ENCODE assay signal across 33 cellular contexts in the genomic region with DNA sequence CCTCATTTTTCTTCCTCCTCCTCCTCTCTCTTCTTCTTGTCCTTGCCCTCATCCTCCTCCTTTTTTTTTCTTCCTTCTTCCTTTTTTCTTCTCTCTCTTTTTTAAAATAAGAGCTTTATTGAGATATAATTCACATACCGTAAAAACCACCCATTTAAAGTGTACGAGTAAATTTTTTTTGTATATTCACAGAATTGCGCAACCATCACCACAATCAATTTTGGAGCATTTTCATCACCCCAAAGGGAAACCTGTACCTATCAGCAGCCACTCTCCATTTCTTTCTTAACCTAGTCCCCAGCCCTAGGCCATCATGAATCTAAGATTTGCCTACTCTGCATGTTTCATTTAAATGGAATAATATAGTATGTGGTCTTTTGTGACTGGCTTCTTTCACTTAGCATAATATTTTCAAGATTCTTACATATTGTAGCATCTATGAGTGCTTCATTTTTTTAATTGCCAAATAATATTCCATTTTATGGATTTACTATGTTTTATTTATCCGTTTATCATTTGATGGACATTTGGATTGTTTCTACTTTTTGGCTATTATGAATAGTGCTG. TPM values are rescaled to one million over a fixed set of nuclear protein-coding genes. Genes with fewer than 3 reads are reported as not detected.
"Had no signal": no experiment of that assay in that cellular context is flagged by ENCODE, and none has a peak within 500 bp of the region (broad histone marks: within the 10 kb centered on the region; RNA-seq: fewer than 3 reads in every experiment).

No MANE protein-coding gene starts in this region.

- H3K4me2 ChIP-seq: smooth muscle cell had no signal

- H3K27me3 Mint-ChIP-seq: activated naive CD8-positive, alpha-beta T cell; natural killer cell treated with Interleukin-12 subunit alpha and Interleukin-12 subunit beta and Interleukin-15 and Interleukin-18, amount 100 ng/mL, for 72 hours; stimulated activated naive B cell treated with anti-CD40 and anti-IgM and Interleukin-4, amounts not matched to agents 10 μg/mL and 1 μg/mL and 100 μg/mL, for 72 hours had no signal

- H3K4me3 ChIP-seq: colonic mucosa, dorsolateral prefrontal cortex, gastrocnemius medialis, mucosa of descending colon, smooth muscle cell, stomach, thyroid gland, upper lobe of left lung, vagina had no signal

- H3K27ac Mint-ChIP-seq: activated CD4-positive, alpha-beta memory T cell treated with anti-CD3 and anti-CD28 coated beads, Interleukin-2, amount 10 ng/mL, durations not matched to agents 7 days and 5 days; activated CD4-positive, alpha-beta T cell treated with anti-CD3 and anti-CD28 coated beads, Interleukin-2, amount 10 ng/mL, durations not matched to agents 24 days and 14 days; activated naive CD8-positive, alpha-beta T cell; stimulated activated naive B cell treated with anti-CD40 and anti-IgM and Interleukin-4, amounts not matched to agents 10 μg/mL and 1 μg/mL and 100 μg/mL, for 72 hours had no signal

- ATAC-seq: left ventricle myocardium superior; mucosa of descending colon; natural killer cell treated with Interleukin-12 subunit alpha and Interleukin-12 subunit beta and Interleukin-15 and Interleukin-18, amount 100 ng/mL, for 72 hours; sciatic nerve; stimulated activated naive B cell treated with anti-CD40 and anti-IgM and Interleukin-4, amounts not matched to agents 10 μg/mL and 1 μg/mL and 100 μg/mL, for 72 hours had no signal

- FAIRE-seq: bronchial epithelial cell, islet of Langerhans had no signal

- H3K27me3 ChIP-seq: colonic mucosa, dorsolateral prefrontal cortex, gastrocnemius medialis, stomach, thyroid gland, upper lobe of left lung, vagina had no signal

- H3K36me3 ChIP-seq: colonic mucosa had no signal

- H3K27ac ChIP-seq: colonic mucosa, dorsolateral prefrontal cortex, stomach, thyroid gland, vagina had no signal

- H3K9me3 ChIP-seq: colonic mucosa, gastrocnemius medialis, mucosa of descending colon, stomach, thyroid gland, upper lobe of left lung, vagina had no signal

- H3K4me1 Mint-ChIP-seq: activated CD4-positive, alpha-beta memory T cell treated with anti-CD3 and anti-CD28 coated beads, Interleukin-2, amount 10 ng/mL, durations not matched to agents 7 days and 5 days; activated CD4-positive, alpha-beta T cell treated with anti-CD3 and anti-CD28 coated beads, Interleukin-2, amount 10 ng/mL, durations not matched to agents 24 days and 14 days; stimulated activated naive B cell treated with anti-CD40 and anti-IgM and Interleukin-4, amounts not matched to agents 10 μg/mL and 1 μg/mL and 100 μg/mL, for 72 hours had no signal

- DNase-seq: activated CD4-positive, alpha-beta memory T cell treated with anti-CD3 and anti-CD28 coated beads, Interleukin-2, amount 10 ng/mL, durations not matched to agents 7 days and 5 days; activated CD4-positive, alpha-beta T cell treated with anti-CD3 and anti-CD28 coated beads, Interleukin-2, amount 10 ng/mL, durations not matched to agents 24 days and 14 days; activated CD4-positive, CD25-positive, alpha-beta regulatory T cell treated with anti-CD3 and anti-CD28 coated beads, Interleukin-2, amount 50 U/mL, for 72 hours; activated effector memory CD4-positive, alpha-beta T cell treated with Interleukin-2 at 50 U/mL for 16 hours; activated naive CD4-positive, alpha-beta T cell treated with Interleukin-2 at 50 U/mL for 16 hours; activated T-cell treated with anti-CD3 and anti-CD28 coated beads, Interleukin-2, amount 50 U/mL, for 48 hours; anterior cingulate cortex; colonic mucosa; dorsolateral prefrontal cortex; effector memory CD4-positive, alpha-beta T cell; erythroblast; gastrocnemius medialis; glutamatergic neuron; left ventricle myocardium superior; mucosa of descending colon; stimulated activated CD4-positive, alpha-beta T cell treated with anti-CD3 and anti-CD28 coated beads, Interleukin-1b, Interleukin-23, amount 100 ng/mL, for 48 hours; stimulated activated naive B cell treated with anti-CD40 and anti-IgM and Interleukin-4, amounts not matched to agents 10 μg/mL and 1 μg/mL and 100 μg/mL, for 72 hours; stomach; T-helper 2 cell; thyroid gland had no signal

- H3K4me3 Mint-ChIP-seq: activated CD4-positive, alpha-beta memory T cell treated with anti-CD3 and anti-CD28 coated beads, Interleukin-2, amount 10 ng/mL, durations not matched to agents 7 days and 5 days; activated CD4-positive, alpha-beta T cell treated with anti-CD3 and anti-CD28 coated beads, Interleukin-2, amount 10 ng/mL, durations not matched to agents 24 days and 14 days; activated naive CD8-positive, alpha-beta T cell; natural killer cell treated with Interleukin-12 subunit alpha and Interleukin-12 subunit beta and Interleukin-15 and Interleukin-18, amount 100 ng/mL, for 72 hours; stimulated activated naive B cell treated with anti-CD40 and anti-IgM and Interleukin-4, amounts not matched to agents 10 μg/mL and 1 μg/mL and 100 μg/mL, for 72 hours had no signal

- H3K4me1 ChIP-seq: colonic mucosa, stomach, thyroid gland, vagina had no signal

RNA-seq across cellular contexts. Expression of gene CAT, which starts 35.0 kb away (rescaled TPM):
- total RNA-seq: smooth muscle cell had no signal
- polyA plus RNA-seq: smooth muscle cell had no signal

RNA-seq across cellular contexts. Expression of gene ELF5, which starts 39.9 kb away (rescaled TPM):
- total RNA-seq: activated CD4-positive, alpha-beta memory T cell treated with anti-CD3 and anti-CD28 coated beads, Interleukin-2, amount 10 ng/mL, durations not matched to agents 7 days and 5 days; activated CD4-positive, alpha-beta T cell treated with anti-CD3 and anti-CD28 coated beads, Interleukin-2, amount 10 ng/mL, durations not matched to agents 24 days and 14 days; colonic mucosa; gastrocnemius medialis; left ventricle myocardium superior; lung microvascular endothelial cell; mesenteric fat pad; mucosa of descending colon; myocyte; natural killer cell treated with Interleukin-12 subunit alpha and Interleukin-12 subunit beta and Interleukin-15 and Interleukin-18, amount 100 ng/mL, for 72 hours; osteoblast; posterior vena cava; sciatic nerve; thyroid gland; vagina had no signal
- polyA plus RNA-seq: smooth muscle cell had no signal
